16 cellular contexts compared by ENCODE assay signal in genomic region chr15:45943255-45943654, GRCh38.
DNase-seq lines count a peak whose midpoint lies in the region; ATAC-seq, FAIRE-seq and TF ChIP-seq lines count a peak whose summit lies in the region.
"Had no signal": no experiment of that assay in that cellular context is flagged by ENCODE, and none has a peak within 500 bp of the region (broad histone marks: within the 10 kb centered on the region; RNA-seq: fewer than 3 reads in every experiment).

No MANE protein-coding gene starts in this region.

- H3K27ac ChIP-seq in lower lobe of right lung = no peak overlapping the region
- H3K27ac ChIP-seq: KMS-11 had no signal

- H3K36me3 Mint-ChIP-seq in activated T-cell treated with anti-CD3 and anti-CD28 coated beads, Interleukin-2, amount 50 U/mL, for 24 hours (ENCODE audit: low read depth) = no peaks in the 10 kb centered on the region
- H3K36me3 Mint-ChIP-seq: natural killer cell had no signal

- TF ChIP-seq CTCF in lower lobe of right lung (IDR thresholded peaks at IDR 0.05) = no peak

- no peaks in the 10 kb centered on the region for H3K9me3 ChIP-seq in lower lobe of right lung

- H3K4me1 ChIP-seq in lower lobe of right lung = no peaks in the 10 kb centered on the region

- no peaks in the 10 kb centered on the region for H3K9me3 Mint-ChIP-seq in activated T-cell treated with anti-CD3 and anti-CD28 coated beads, Interleukin-2, amount 50 U/mL, for 24 hours
- H3K9me3 Mint-ChIP-seq: activated B cell treated with CpG ODN at 0.5 μM for 24 hours, natural killer cell had no signal

- no peaks in the 10 kb centered on the region for H3K36me3 ChIP-seq in lower lobe of right lung

- no peak for TF ChIP-seq POLR2A in H54 (IDR thresholded peaks at IDR 0.05; ENCODE audit: low read depth, low read length)

- no peaks in the 10 kb centered on the region for H3K4me1 Mint-ChIP-seq in activated T-cell treated with anti-CD3 and anti-CD28 coated beads, Interleukin-2, amount 50 U/mL, for 24 hours (ENCODE audit: low read depth)
- H3K4me1 Mint-ChIP-seq: activated B cell treated with CpG ODN at 0.5 μM for 24 hours, natural killer cell had no signal

- DNase-seq in OCI-M1 (lab: John Stamatoyannopoulos, UW) = peak; percentile 5
- no peak for DNase-seq in left ventricle myocardium superior
- no peak for DNase-seq in lower lobe of right lung
- DNase-seq in H54 (ENCODE audit: insufficient read length, low spot score) = no peak
- no peak for DNase-seq in activated T-cell treated with anti-CD3 and anti-CD28 coated beads, Interleukin-2, amount 50 U/mL, for 24 hours
- DNase-seq: activated B cell treated with CpG ODN at 0.5 μM for 24 hours; Calu3; effector CD4-positive, alpha-beta T cell; kidney; natural killer cell; NCI-H2029 treated with DMSO at 0.1 percent for 48 hours had no signal

- no peak overlapping the region for H3K4me3 ChIP-seq in lower lobe of right lung

- intact Hi-C loops in left ventricle myocardium superior (cut with micrococcal nuclease) = no loop called here
- intact Hi-C loops in lower lobe of right lung (cut with DNase I) = no loop called here

- peak; percentile 86 for ATAC-seq in GM18909 (IDR thresholded peaks at IDR 0.05; ENCODE audit: poor library complexity, unreplicated experiment)
- peak; percentile 61 for ATAC-seq in HG02943 (IDR thresholded peaks at IDR 0.05; ENCODE audit: low read depth, unreplicated experiment)
- no peak for ATAC-seq in left ventricle myocardium superior
- ATAC-seq in lower lobe of right lung = no peak
- ATAC-seq: natural killer cell, SK-N-SH treated with all-trans-retinoic acid at 6 μM for 48 hours had no signal

- no peak overlapping the region for H3K27ac Mint-ChIP-seq in activated T-cell treated with anti-CD3 and anti-CD28 coated beads, Interleukin-2, amount 50 U/mL, for 24 hours
- H3K27ac Mint-ChIP-seq: activated B cell treated with CpG ODN at 0.5 μM for 24 hours, natural killer cell had no signal

- FAIRE-seq in H54 (lab: Jason Lieb, UNC) = no peak
- FAIRE-seq: astrocyte, kidney had no signal

- H3K4me3 Mint-ChIP-seq in activated T-cell treated with anti-CD3 and anti-CD28 coated beads, Interleukin-2, amount 50 U/mL, for 24 hours = no peak overlapping the region
- H3K4me3 Mint-ChIP-seq: activated B cell treated with CpG ODN at 0.5 μM for 24 hours, natural killer cell had no signal

- H3K27me3 ChIP-seq in lower lobe of right lung (ENCODE audit: low read depth) = no peaks in the 10 kb centered on the region

- H3K27me3 Mint-ChIP-seq in activated T-cell treated with anti-CD3 and anti-CD28 coated beads, Interleukin-2, amount 50 U/mL, for 24 hours = peaks cover 2% of the 10 kb centered on the region
- H3K27me3 Mint-ChIP-seq: activated B cell treated with CpG ODN at 0.5 μM for 24 hours had no signal

Comparison
In these comparisons a context has a peak if more than half of its experiments do, and no peak if none do; other contexts are left out.
1. ATAC-seq: peak in GM18909 (single experiment) and HG02943 (single experiment); none in left ventricle myocardium superior (single experiment) and lower lobe of right lung (0 of 2).